17 cellular contexts compared by ENCODE assay signal in the genomic region with DNA sequence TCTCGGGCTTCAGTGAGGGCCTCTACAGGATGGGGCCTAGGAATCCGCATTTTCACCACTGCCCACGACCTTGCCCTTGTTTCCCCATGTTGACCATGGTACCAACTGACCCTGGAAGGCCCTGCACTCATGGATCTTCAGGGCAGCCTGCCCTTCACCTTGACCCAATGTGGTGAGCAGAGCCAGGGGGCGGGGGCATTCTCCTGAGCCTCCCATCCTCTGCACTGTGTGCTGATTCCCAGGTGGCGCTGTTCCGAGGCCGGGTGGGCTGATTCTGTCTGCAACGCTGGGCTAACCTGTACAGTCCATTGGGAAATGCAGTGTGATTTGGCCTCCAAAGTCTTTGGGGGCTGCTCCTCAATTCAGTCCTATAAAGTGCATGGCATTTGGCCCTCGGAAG.
A peak's percentile ranks its signal among the peaks of the same experiment; 100 is the strongest.
DNase-seq lines count a peak whose midpoint lies in the region; ATAC-seq, FAIRE-seq and TF ChIP-seq lines count a peak whose summit lies in the region.
"Had no signal": no experiment of that assay in that cellular context is flagged by ENCODE, and none has a peak within 500 bp of the region (broad histone marks: within the 10 kb centered on the region; RNA-seq: fewer than 3 reads in every experiment).

No MANE protein-coding gene starts in this region.

- H3K79me1 ChIP-seq in trophoblast cell (ENCODE audit: low read length): peaks cover 2% of the 10 kb centered on the region

- H2BK120ac ChIP-seq in trophoblast cell (ENCODE audit: insufficient read depth, low read length, poor library complexity): no peak overlapping the region

- H3K4me1 ChIP-seq in OCI-LY3 (ENCODE audit: low read length): peaks cover 44% of the 10 kb centered on the region
- peaks cover 3 to 18% of the 10 kb centered on the region in 2 experiments for H3K4me1 ChIP-seq in trophoblast cell (ENCODE audit: control insufficient read depth in 1 of 2, insufficient read depth in 2 of 2, low read length in 2 of 2)
- peaks cover 81% of the 10 kb centered on the region for H3K4me1 ChIP-seq in left ventricle myocardium inferior

- H3K27ac ChIP-seq in OCI-LY3 (ENCODE audit: low read length): peak overlapping the region; percentile 46
- H3K27ac ChIP-seq in dorsolateral prefrontal cortex: peak overlapping the region in 52 of 59 donors; percentile 13 to 99 (median 96)
- no peak overlapping the region for H3K27ac ChIP-seq in trophoblast cell (ENCODE audit: low read depth, low read length)
- H3K27ac ChIP-seq in left ventricle myocardium inferior (replicated peaks): no peak overlapping the region
- H3K27ac ChIP-seq: psoas muscle, vagina had no signal

- H3K4ac ChIP-seq in trophoblast cell (ENCODE audit: low read depth, low read length): no peak overlapping the region

- H3K23ac ChIP-seq in trophoblast cell (ENCODE audit: low read length): no peak overlapping the region

- ATAC-seq in HG03439 (IDR thresholded peaks at IDR 0.05; ENCODE audit: unreplicated experiment): no peak
- ATAC-seq: left lobe of liver; psoas muscle; stimulated activated naive CD8-positive, alpha-beta T cell treated with anti-CD3 and anti-CD28 coated beads, Interleukin-15, amount 100 ng/mL, for 72 hours had no signal

- H4K12ac ChIP-seq in trophoblast cell (ENCODE audit: low read depth, low read length): no peak overlapping the region

- FAIRE-seq in GM12891 (lab: Jason Lieb, UNC): peak; percentile 58

- H3K14ac ChIP-seq in trophoblast cell (ENCODE audit: low read length): no peak overlapping the region

- H3K4me2 ChIP-seq in OCI-LY3 (ENCODE audit: low read length): peak overlapping the region; percentile 64
- no peak overlapping the region for H3K4me2 ChIP-seq in trophoblast cell (ENCODE audit: low read length)

- intact Hi-C loops in dorsolateral prefrontal cortex (cut with DNase I) (no loop called here), left ventricle myocardium inferior (cut with micrococcal nuclease) (no loop called here)

- H2AFZ ChIP-seq in OCI-LY3 (ENCODE audit: low read depth, low read length) (no peak overlapping the region), trophoblast cell (ENCODE audit: insufficient read depth, low read length, poor library complexity) (no peak overlapping the region)

- H4K20me1 ChIP-seq in OCI-LY3 (ENCODE audit: insufficient read depth, low read length): no peaks in the 10 kb centered on the region

- H4K8ac ChIP-seq in trophoblast cell (ENCODE audit: low read depth, low read length): no peak overlapping the region

- no peaks in the 10 kb centered on the region for H3K27me3 ChIP-seq in OCI-LY3 (ENCODE audit: low read depth, low read length)
- no peaks in the 10 kb centered on the region for H3K27me3 ChIP-seq in dorsolateral prefrontal cortex
- H3K27me3 ChIP-seq in trophoblast cell (ENCODE audit: insufficient read depth, low read length): no peaks in the 10 kb centered on the region
- H3K27me3 ChIP-seq in left ventricle myocardium inferior (ENCODE audit: low read depth): no peaks in the 10 kb centered on the region
- H3K27me3 ChIP-seq: vagina had no signal

- WGBS in trophoblast cell (ENCODE audit: extremely low coverage, insufficient coverage, insufficient read length): no CpG with 5 or more reads among the region's 9 CpGs

- no peak overlapping the region for H2AK5ac ChIP-seq in trophoblast cell (ENCODE audit: low read length)

- H3K79me2 ChIP-seq in OCI-LY3 (ENCODE audit: low read length): no peaks in the 10 kb centered on the region
- peaks cover 2% of the 10 kb centered on the region for H3K79me2 ChIP-seq in trophoblast cell (ENCODE audit: control insufficient read depth, insufficient read depth, low read length, poor library complexity)

- H3K18ac ChIP-seq in trophoblast cell (ENCODE audit: low read length): peak overlapping the region; percentile 30

- no peak overlapping the region for H4K91ac ChIP-seq in trophoblast cell (ENCODE audit: low read depth, low read length)

- H3K9ac ChIP-seq in OCI-LY3 (ENCODE audit: low read length): no peak overlapping the region; the same call in 1 of the 2 replicates
- no peak overlapping the region for H3K9ac ChIP-seq in trophoblast cell (ENCODE audit: low read length)

- TF ChIP-seq CTCF in OCI-LY3 (IDR thresholded peaks at IDR 0.05; ENCODE audit: low read depth, low read length) (peak; percentile 16), dorsolateral prefrontal cortex (IDR thresholded peaks at IDR 0.05 in 54 of 56, conservative IDR thresholded peaks at IDR 0.05 in 2 of 56; ENCODE audit: low read depth in 1 of 56, partially characterized antibody in 56 of 56) (no peak), left ventricle myocardium inferior (IDR thresholded peaks at IDR 0.05; ENCODE audit: borderline replicate concordance) (no peak)

- no peak for TF ChIP-seq POLR2A in GM12891 (IDR thresholded peaks at IDR 0.05; ENCODE audit: low read depth, low read length)

- H3K4me3 ChIP-seq in OCI-LY3 (ENCODE audit: low read length) (peak overlapping the region; percentile 20; the same call in 1 of the 2 replicates), dorsolateral prefrontal cortex (no peak overlapping the region), trophoblast cell (ENCODE audit: low read depth, low read length) (peak overlapping the region; percentile 21), left ventricle myocardium inferior (no peak overlapping the region)
- H3K4me3 ChIP-seq: psoas muscle, vagina had no signal

- H3K36me3 ChIP-seq in OCI-LY3 (replicated peaks; ENCODE audit: low read depth, low read length) (no peaks in the 10 kb centered on the region), trophoblast cell (ENCODE audit: control insufficient read depth in 1 of 2, insufficient read depth in 2 of 2, low read length in 2 of 2) (peaks cover 22 to 32% of the 10 kb centered on the region in 2 experiments), left ventricle myocardium inferior (no peaks in the 10 kb centered on the region)
- H3K36me3 ChIP-seq: vagina had no signal

- H3K9me3 ChIP-seq in OCI-LY3 (ENCODE audit: insufficient read depth, low read length): no peaks in the 10 kb centered on the region
- peaks cover 4% of the 10 kb centered on the region for H3K9me3 ChIP-seq in trophoblast cell (ENCODE audit: insufficient read depth, low read depth, low read length)
- no peaks in the 10 kb centered on the region for H3K9me3 ChIP-seq in left ventricle myocardium inferior (replicated peaks)
- H3K9me3 ChIP-seq: psoas muscle, vagina had no signal

- H2BK5ac ChIP-seq in trophoblast cell (ENCODE audit: low read depth, low read length, poor library complexity): no peak overlapping the region

- no peak for DNase-seq in GM12891 (ENCODE audit: insufficient read length, low spot score)
- DNase-seq in dorsolateral prefrontal cortex: no peak
- no peak for DNase-seq in trophoblast cell
- no peak for DNase-seq in left ventricle myocardium inferior
- no peak for DNase-seq in LoVo (ENCODE audit: low spot score)
- DNase-seq in NCI-H2227 (lab: John Stamatoyannopoulos, UW; ENCODE audit: unreplicated experiment): no peak
- DNase-seq: activated CD4-positive, CD25-positive, alpha-beta regulatory T cell treated with anti-CD3 and anti-CD28 coated beads, Interleukin-2, amount 50 U/mL, for 72 hours; activated naive CD4-positive, alpha-beta T cell; NCI-H2107; NCI-H82; psoas muscle; RPMI8226; stimulated activated naive CD8-positive, alpha-beta T cell treated with anti-CD3 and anti-CD28 coated beads, Interleukin-15, amount 100 ng/mL, for 72 hours had no signal

- H2BK12ac ChIP-seq in trophoblast cell (ENCODE audit: low read length): no peak overlapping the region

TF ChIP-seq in GM12891, 5 proteins besides CTCF, POLR2A, EP300 and RAD21:
- TF ChIP-seq POLR2AphosphoS5 (IDR thresholded peaks at IDR 0.05; ENCODE audit: low read depth, low read length): no peak
- no peak for TF ChIP-seq TAF1 (IDR thresholded peaks at IDR 0.05; ENCODE audit: low read depth, low read length)
- no peak for TF ChIP-seq POU2F2 (IDR thresholded peaks at IDR 0.05; ENCODE audit: low read depth, low read length)
- no peak for TF ChIP-seq PAX5 (IDR thresholded peaks at IDR 0.05; ENCODE audit: insufficient read depth, low read length, severe bottlenecking)
- no peak for TF ChIP-seq SPI1 (IDR thresholded peaks at IDR 0.05; ENCODE audit: low read depth, low read length)

Comparison
In these comparisons a context has a peak if more than half of its experiments do, and no peak if none do; other contexts are left out.
1. H3K27ac ChIP-seq: peak in OCI-LY3 (single experiment) and dorsolateral prefrontal cortex (52 of 59); none in trophoblast cell (single experiment) and left ventricle myocardium inferior (single experiment).
2. H3K4me3 ChIP-seq: peak in OCI-LY3 (single experiment) and trophoblast cell (single experiment); none in dorsolateral prefrontal cortex (0 of 59) and left ventricle myocardium inferior (single experiment).